Comparison of ENCODE assay signal across 1 cellular context in genomic region chr1:109535481-109535880, GRCh38.
TF ChIP-seq lines count a peak whose summit lies in the region.

No MANE protein-coding gene starts in this region.

TF ChIP-seq in SK-N-SH treated with all-trans-retinoic acid at 6 μM for 48 hours, 23 proteins besides CTCF, POLR2A, EP300 and RAD21 (continued from another document):
- TF ChIP-seq POU6F1 (CRISPR knock-in tag; IDR thresholded peaks at IDR 0.05; ENCODE audit: borderline replicate concordance, low read depth) (no peak), RARB (CRISPR knock-in tag; IDR thresholded peaks at IDR 0.05) (no peak), TOX (CRISPR knock-in tag; IDR thresholded peaks at IDR 0.05; ENCODE audit: borderline replicate concordance) (no peak)
- TF ChIP-seq, protein P1, sequence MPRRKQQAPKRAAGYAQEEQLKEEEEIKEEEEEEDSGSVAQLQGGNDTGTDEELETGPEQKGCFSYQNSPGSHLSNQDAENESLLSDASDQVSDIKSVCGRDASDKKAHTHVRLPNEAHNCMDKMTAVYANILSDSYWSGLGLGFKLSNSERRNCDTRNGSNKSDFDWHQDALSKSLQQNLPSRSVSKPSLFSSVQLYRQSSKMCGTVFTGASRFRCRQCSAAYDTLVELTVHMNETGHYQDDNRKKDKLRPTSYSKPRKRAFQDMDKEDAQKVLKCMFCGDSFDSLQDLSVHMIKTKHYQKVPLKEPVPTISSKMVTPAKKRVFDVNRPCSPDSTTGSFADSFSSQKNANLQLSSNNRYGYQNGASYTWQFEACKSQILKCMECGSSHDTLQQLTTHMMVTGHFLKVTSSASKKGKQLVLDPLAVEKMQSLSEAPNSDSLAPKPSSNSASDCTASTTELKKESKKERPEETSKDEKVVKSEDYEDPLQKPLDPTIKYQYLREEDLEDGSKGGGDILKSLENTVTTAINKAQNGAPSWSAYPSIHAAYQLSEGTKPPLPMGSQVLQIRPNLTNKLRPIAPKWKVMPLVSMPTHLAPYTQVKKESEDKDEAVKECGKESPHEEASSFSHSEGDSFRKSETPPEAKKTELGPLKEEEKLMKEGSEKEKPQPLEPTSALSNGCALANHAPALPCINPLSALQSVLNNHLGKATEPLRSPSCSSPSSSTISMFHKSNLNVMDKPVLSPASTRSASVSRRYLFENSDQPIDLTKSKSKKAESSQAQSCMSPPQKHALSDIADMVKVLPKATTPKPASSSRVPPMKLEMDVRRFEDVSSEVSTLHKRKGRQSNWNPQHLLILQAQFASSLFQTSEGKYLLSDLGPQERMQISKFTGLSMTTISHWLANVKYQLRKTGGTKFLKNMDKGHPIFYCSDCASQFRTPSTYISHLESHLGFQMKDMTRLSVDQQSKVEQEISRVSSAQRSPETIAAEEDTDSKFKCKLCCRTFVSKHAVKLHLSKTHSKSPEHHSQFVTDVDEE (CRISPR knock-in tag; IDR thresholded peaks at IDR 0.05), result no peak
